ENCODE assay signal across 8 cellular contexts in genomic region chr5:108748010-108748353, GRCh38. TPM values are rescaled to one million over a fixed set of nuclear protein-coding genes. Genes with fewer than 3 reads are reported as not detected.
A peak's percentile ranks its signal among the peaks of the same experiment; 100 is the strongest.
DNase-seq lines count a peak whose midpoint lies in the region; ATAC-seq lines count a peak whose summit lies in the region.

No MANE protein-coding gene starts in this region.

- H3K27ac Mint-ChIP-seq in activated T-helper 17 cell treated with anti-CD3 and anti-CD28 coated beads, Interleukin-2, amount 50 U/mL, for 72 hours: peak overlapping the region; percentile 88
- H3K27ac Mint-ChIP-seq in stimulated activated memory B cell treated with anti-CD40 and anti-IgM and Interleukin-4, amounts not matched to agents 10 μg/mL and 1 μg/mL and 100 μg/mL, for 72 hours: peak overlapping the region; percentile 85

- peaks cover 10% of the 10 kb centered on the region for H3K4me1 Mint-ChIP-seq in activated T-helper 17 cell treated with anti-CD3 and anti-CD28 coated beads, Interleukin-2, amount 50 U/mL, for 72 hours
- H3K4me1 Mint-ChIP-seq in stimulated activated memory B cell treated with anti-CD40 and anti-IgM and Interleukin-4, amounts not matched to agents 10 μg/mL and 1 μg/mL and 100 μg/mL, for 72 hours: peaks cover 27% of the 10 kb centered on the region

- DNase-seq in SIG-M5 (lab: John Stamatoyannopoulos, UW) (no peak), GM19240 (ENCODE audit: insufficient read length, low spot score) (no peak), SW 1271 (lab: John Stamatoyannopoulos, UW) (no peak), ecto neural progenitor cell (ENCODE audit: low spot score) (no peak)

- under 1% methylated on average over 10 of the region's 10 CpGs for WGBS in HUES64

- H3K36me3 Mint-ChIP-seq in activated T-helper 17 cell treated with anti-CD3 and anti-CD28 coated beads, Interleukin-2, amount 50 U/mL, for 72 hours (ENCODE audit: low read depth): no peaks in the 10 kb centered on the region
- no peaks in the 10 kb centered on the region for H3K36me3 Mint-ChIP-seq in stimulated activated memory B cell treated with anti-CD40 and anti-IgM and Interleukin-4, amounts not matched to agents 10 μg/mL and 1 μg/mL and 100 μg/mL, for 72 hours

- peak overlapping the region; percentile 100 for H3K27ac ChIP-seq in HUES64 (ENCODE audit: low read depth, low read length)

- H3K9me3 ChIP-seq in HUES64 (ENCODE audit: insufficient read depth, low read depth, low read length): no peaks in the 10 kb centered on the region
- no peaks in the 10 kb centered on the region for H3K9me3 ChIP-seq in iPS-15b (ENCODE audit: control insufficient read depth, insufficient read depth, low read length)

- no peak for ATAC-seq in activated T-helper 17 cell treated with anti-CD3 and anti-CD28 coated beads, Interleukin-2, amount 50 U/mL, for 72 hours (replicated peaks)
- ATAC-seq in stimulated activated memory B cell treated with anti-CD40 and anti-IgM and Interleukin-4, amounts not matched to agents 10 μg/mL and 1 μg/mL and 100 μg/mL, for 72 hours: no peak

- H3K36me3 ChIP-seq in HUES64 (ENCODE audit: insufficient read depth, low read length) (no peaks in the 10 kb centered on the region), iPS-15b (ENCODE audit: control insufficient read depth, insufficient read depth, low read length) (no peaks in the 10 kb centered on the region)

- peaks cover 22% of the 10 kb centered on the region for H3K4me1 ChIP-seq in HUES64 (ENCODE audit: insufficient read depth, low read length)
- H3K4me1 ChIP-seq in iPS-15b (ENCODE audit: control insufficient read depth, insufficient read depth, low read length): no peaks in the 10 kb centered on the region

- H3K4me3 ChIP-seq in HUES64 (ENCODE audit: low read length) (peak overlapping the region; percentile 93), iPS-15b (ENCODE audit: low read depth, low read length) (peak overlapping the region; percentile 81)

- H3K9me3 Mint-ChIP-seq in activated T-helper 17 cell treated with anti-CD3 and anti-CD28 coated beads, Interleukin-2, amount 50 U/mL, for 72 hours: no peaks in the 10 kb centered on the region
- H3K9me3 Mint-ChIP-seq in stimulated activated memory B cell treated with anti-CD40 and anti-IgM and Interleukin-4, amounts not matched to agents 10 μg/mL and 1 μg/mL and 100 μg/mL, for 72 hours: no peaks in the 10 kb centered on the region

- H3K27me3 ChIP-seq in HUES64 (ENCODE audit: insufficient read depth, low read length) (no peaks in the 10 kb centered on the region), iPS-15b (ENCODE audit: control insufficient read depth, insufficient read depth, low read length) (no peaks in the 10 kb centered on the region)

- peaks cover 3% of the 10 kb centered on the region for H3K27me3 Mint-ChIP-seq in activated T-helper 17 cell treated with anti-CD3 and anti-CD28 coated beads, Interleukin-2, amount 50 U/mL, for 72 hours
- H3K27me3 Mint-ChIP-seq in stimulated activated memory B cell treated with anti-CD40 and anti-IgM and Interleukin-4, amounts not matched to agents 10 μg/mL and 1 μg/mL and 100 μg/mL, for 72 hours: no peaks in the 10 kb centered on the region

- H3K9ac ChIP-seq in HUES64 (ENCODE audit: low read depth, low read length): peak overlapping the region; percentile 97
- H3K9ac ChIP-seq in iPS-15b (ENCODE audit: low read depth, low read length): peak overlapping the region; percentile 80

- peak overlapping the region; percentile 82 for H3K4me3 Mint-ChIP-seq in activated T-helper 17 cell treated with anti-CD3 and anti-CD28 coated beads, Interleukin-2, amount 50 U/mL, for 72 hours
- H3K4me3 Mint-ChIP-seq in stimulated activated memory B cell treated with anti-CD40 and anti-IgM and Interleukin-4, amounts not matched to agents 10 μg/mL and 1 μg/mL and 100 μg/mL, for 72 hours: peak overlapping the region; percentile 94

RNA-seq across cellular contexts. Expression of gene FER, which starts 0.3 kb away (rescaled TPM):
- polyA plus RNA-seq in HUES64 (2013, experiment 1 of 2): 6.2 TPM
- polyA plus RNA-seq in HUES64 (2013, experiment 2 of 2): 5.3 TPM
- total RNA-seq in activated T-helper 17 cell treated with anti-CD3 and anti-CD28 coated beads, Interleukin-2, amount 50 U/mL, for 72 hours: 1 to 10 TPM; 9.5 to 9.9 TPM
